In the genomic region with DNA sequence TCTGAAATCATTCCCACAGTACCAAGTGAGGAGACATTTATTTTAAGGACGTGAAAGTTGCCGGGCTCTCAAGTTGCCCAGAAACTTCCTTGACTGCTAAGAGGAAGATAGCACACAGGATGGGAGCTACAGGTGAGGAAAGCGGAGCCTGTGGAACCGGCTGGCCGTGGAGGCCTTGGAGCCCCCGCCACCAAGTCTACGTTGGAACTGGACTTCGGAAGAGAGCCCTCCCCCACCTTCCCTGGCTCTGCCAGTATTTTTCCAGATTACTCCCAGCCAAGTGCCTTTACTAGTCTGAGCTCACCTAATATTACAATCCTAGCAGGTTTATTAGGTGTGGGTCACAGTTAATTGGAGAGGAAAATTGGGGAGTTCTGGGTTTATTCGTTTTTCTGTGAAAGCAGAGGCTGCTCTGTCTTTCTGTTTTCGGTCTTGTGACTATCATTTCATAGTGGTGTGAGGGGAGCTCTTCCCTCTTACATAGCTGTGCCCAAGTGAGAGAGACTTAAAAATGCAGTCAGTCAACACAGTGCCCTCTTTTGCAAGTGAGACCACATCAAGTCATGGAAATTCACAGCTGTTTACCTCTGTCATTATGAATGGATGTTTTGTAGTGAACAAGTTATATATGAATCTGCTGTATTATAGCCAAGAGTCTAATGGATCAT, we compare ENCODE assay signal across 18 cellular contexts. TPM values are rescaled to one million over a fixed set of nuclear protein-coding genes. Genes with fewer than 3 reads are reported as not detected.
DNase-seq lines count a peak whose midpoint lies in the region; ATAC-seq and TF ChIP-seq lines count a peak whose summit lies in the region.
"Had no signal": no experiment of that assay in that cellular context is flagged by ENCODE, and none has a peak within 500 bp of the region (broad histone marks: within the 10 kb centered on the region; RNA-seq: fewer than 3 reads in every experiment).

No MANE protein-coding gene starts in this region.

- H3K9me3 ChIP-seq in MM.1S (replicated peaks; ENCODE audit: insufficient read depth, low read length), result no peaks in the 10 kb centered on the region
- H3K9me3 ChIP-seq: BE2C, Peyer's patch had no signal

- no peak for TF ChIP-seq POLR2A in lower leg skin (IDR thresholded peaks at IDR 0.05)

- no peak for TF ChIP-seq CTCF in MM.1S (IDR thresholded peaks at IDR 0.05; ENCODE audit: low read length)
- TF ChIP-seq CTCF in brain (conservative IDR thresholded peaks at IDR 0.05), result no peak
- TF ChIP-seq CTCF in nephron (IDR thresholded peaks at IDR 0.05; ENCODE audit: unreplicated experiment in 3 of 3), result no peak
- TF ChIP-seq CTCF in type B pancreatic cell (conservative IDR thresholded peaks at IDR 0.05), result no peak
- TF ChIP-seq CTCF in lower leg skin (IDR thresholded peaks at IDR 0.05), result no peak

- H3K4me1 Mint-ChIP-seq in brain (peaks cover 95% of the 10 kb centered on the region), nephron (peaks cover 89% of the 10 kb centered on the region), type B pancreatic cell (ENCODE audit: unreplicated experiment) (peaks cover 84% of the 10 kb centered on the region)

- H3F3A ChIP-seq in MM.1S (ENCODE audit: insufficient read depth, low read length), result no peaks in the 10 kb centered on the region

- 66 to 73% methylated on average over 10 of the region's 10 CpGs for WGBS in lower leg skin, 2 donors

- DNase-seq in MM.1S (no peak), type B pancreatic cell (ENCODE audit: extremely low spot score, unreplicated experiment) (no peak), LoVo (ENCODE audit: low spot score) (no peak), lower leg skin (ENCODE audit: low spot score in 2 of 2) (no peak), left ventricle myocardium superior (no peak)
- DNase-seq: DMS79, H9, NCI-H1105, NCI-H146, NCI-H2029, NCI-H226, NCI-H510A treated with DMSO at 0.1 percent for 48 hours, NCI-H82, Peyer's patch had no signal

- intact Hi-C loops in lower leg skin (cut with DNase I; ENCODE audit: low total_unique reads) (loop anchor here (10.0 kb wide), 1 partner anchor 83 kb away; no protein-coding TSS in a partner anchor), left ventricle myocardium superior (cut with micrococcal nuclease) (no loop called here)

- no peaks in the 10 kb centered on the region for H4K20me1 ChIP-seq in MM.1S (ENCODE audit: insufficient read depth, low read length)

- H3K36me3 ChIP-seq in MM.1S (replicated peaks; ENCODE audit: insufficient read depth, low read length), result no peaks in the 10 kb centered on the region
- H3K36me3 ChIP-seq: BE2C, Peyer's patch had no signal

- H3K4me3 ChIP-seq in MM.1S (ENCODE audit: low read length) (no peak overlapping the region), lower leg skin (ENCODE audit: low read depth, poor library complexity, severe bottlenecking) (no peak overlapping the region)
- H3K4me3 ChIP-seq: K562, Peyer's patch had no signal

- H3K4me1 ChIP-seq in MM.1S (ENCODE audit: low read length), result 0 out of 2 replicates have a peak, but pooled peaks cover 7% of the 10 kb centered on the region

- no peak overlapping the region for H3K4me2 ChIP-seq in MM.1S (ENCODE audit: low read depth, low read length)

- H3K27ac ChIP-seq in MM.1S (ENCODE audit: low read length), result peak overlapping the region; percentile 25; the same call in 1 of the 2 replicates
- H3K27ac ChIP-seq: Peyer's patch had no signal

- no peak overlapping the region for H2AFZ ChIP-seq in MM.1S (ENCODE audit: low read length)

- H3K4me3 Mint-ChIP-seq in brain, result peak overlapping the region in 3 of 5 experiments; percentile 14 to 62 (median 52)
- H3K4me3 Mint-ChIP-seq in nephron, result peak overlapping the region in 2 of 3 experiments; percentile 10 to 62
- peak overlapping the region; percentile 40 for H3K4me3 Mint-ChIP-seq in type B pancreatic cell
- H3K4me3 Mint-ChIP-seq: H9 had no signal

- H3K27ac Mint-ChIP-seq in brain (peak overlapping the region; percentile 62 to 80 (median 79)), nephron (peak overlapping the region; percentile 70 to 78 (median 78)), type B pancreatic cell (peak overlapping the region; percentile 19)
- H3K27ac Mint-ChIP-seq: H9 had no signal

- peaks cover 3% of the 10 kb centered on the region for H3K27me3 Mint-ChIP-seq in brain
- no peaks in the 10 kb centered on the region for H3K27me3 Mint-ChIP-seq in nephron (ENCODE audit: low read depth)
- H3K27me3 Mint-ChIP-seq in type B pancreatic cell, result peaks cover 6% of the 10 kb centered on the region

- no peaks in the 10 kb centered on the region for H3K27me3 ChIP-seq in MM.1S (replicated peaks; ENCODE audit: insufficient read depth, low read length)
- H3K27me3 ChIP-seq: BE2C, Peyer's patch had no signal

- H3K9ac ChIP-seq in MM.1S (ENCODE audit: low read length), result no peak overlapping the region

- no peak for ATAC-seq in left ventricle myocardium superior
- ATAC-seq: K562 had no signal

- H3K79me2 ChIP-seq in MM.1S (ENCODE audit: low read length), result no peaks in the 10 kb centered on the region

- H3K9me2 ChIP-seq in MM.1S (replicated peaks; ENCODE audit: insufficient read depth, low read length), result no peaks in the 10 kb centered on the region

- H3K36me3 Mint-ChIP-seq in brain (peaks cover 44% of the 10 kb centered on the region), nephron (ENCODE audit: low read depth) (peaks cover 78% of the 10 kb centered on the region), type B pancreatic cell (peaks cover 75% of the 10 kb centered on the region)

- H3K9me3 Mint-ChIP-seq in brain (peaks cover 0 to 2% (median 0%) of the 10 kb centered on the region in 5 experiments), nephron (no peaks in the 10 kb centered on the region), type B pancreatic cell (no peaks in the 10 kb centered on the region)
- H3K9me3 Mint-ChIP-seq: H9 had no signal

RNA-seq across cellular contexts. Expression of a gene that starts 6.8 kb away (rescaled TPM):
- polyA plus RNA-seq in brain (ENCODE audit: insufficient read depth, low read depth, low replicate concordance), result 23.3 TPM
- total RNA-seq in type B pancreatic cell (ENCODE audit: low replicate concordance) (36.7 and 219 TPM in 2 replicates), lower leg skin (10 to 100 TPM; 61.3 to 75.3 (median 68.0) TPM), left ventricle myocardium superior (5.5 TPM)
- total RNA-seq: K562 had no signal
- polyA plus RNA-seq: K562 had no signal

Comparison
In these comparisons a context has a peak if more than half of its experiments do, and no peak if none do; other contexts are left out.
1. H3K27ac Mint-ChIP-seq: peak in every context shown above with its lines; median percentile 79 in brain; 78 in nephron; 19 in type B pancreatic cell.